In the genomic region with DNA sequence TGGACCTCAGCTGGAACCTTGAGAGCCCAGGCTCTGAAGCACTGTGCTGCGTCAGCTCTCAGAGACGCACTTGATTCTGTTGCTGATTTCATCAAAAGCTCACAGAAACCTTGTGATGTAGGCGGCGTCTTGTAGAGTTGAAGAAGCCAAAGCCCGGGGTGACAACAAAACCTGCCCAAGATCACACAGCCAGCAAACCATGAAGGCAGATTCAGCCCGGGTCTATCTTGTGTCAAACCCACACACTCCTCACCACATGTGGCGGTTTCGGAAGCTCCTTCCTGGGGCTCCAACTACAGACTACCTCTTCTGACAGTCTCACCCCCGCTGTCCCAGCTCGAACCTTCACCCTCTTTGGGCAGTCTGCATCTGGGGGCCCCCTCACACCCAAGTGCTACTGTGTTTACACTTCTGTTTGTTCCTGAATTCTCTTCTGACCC, we compare ENCODE assay signal across 9 cellular contexts. TPM values are rescaled to one million over a fixed set of nuclear protein-coding genes. Genes with fewer than 3 reads are reported as not detected.
A peak's percentile ranks its signal among the peaks of the same experiment; 100 is the strongest.
DNase-seq lines count a peak whose midpoint lies in the region; ATAC-seq, FAIRE-seq and TF ChIP-seq lines count a peak whose summit lies in the region.
"Had no signal": no experiment of that assay in that cellular context is flagged by ENCODE, and none has a peak within 500 bp of the region (broad histone marks: within the 10 kb centered on the region; RNA-seq: fewer than 3 reads in every experiment).

No MANE protein-coding gene starts in this region.

- no peak for TF ChIP-seq POLR2A in GM12892 (IDR thresholded peaks at IDR 0.05; ENCODE audit: low read depth, low read length)

- ATAC-seq in GM21367 (IDR thresholded peaks at IDR 0.05; ENCODE audit: unreplicated experiment): peak; percentile 40
- ATAC-seq in HG03575 (IDR thresholded peaks at IDR 0.05; ENCODE audit: extremely low read depth, insufficient number of reproducible peaks, low FRiP score, unreplicated experiment): peak; percentile 26

- no peak for FAIRE-seq in GM12892 (lab: Jason Lieb, UNC)

- DNase-seq in activated T-helper 1 cell treated with Interleukin-2 at 50 U/mL for 16 hours (ENCODE audit: low read depth): peak; percentile 60
- DNase-seq in stimulated activated CD4-positive, alpha-beta T cell treated with anti-CD3 and anti-CD28 coated beads, Interleukin-12 subunit alpha, Interleukin-12 subunit beta, amount 100 ng/mL, for 48 hours (ENCODE audit: low read depth in 2 of 3, low spot score in 1 of 3): peak; percentile 66 to 71 (median 70)
- DNase-seq in dermis blood vessel endothelial cell: no peak
- no peak for DNase-seq in NCI-H2171 treated with DMSO at 0.1 percent for 48 hours (lab: John Stamatoyannopoulos, UW)
- DNase-seq in 8988T: no peak
- no peak for DNase-seq in GM12892 (ENCODE audit: insufficient read length)

RNA-seq across cellular contexts. Expression of a gene that starts 50.4 kb away (rescaled TPM):
- 0.51 and 0.98 TPM in 2 replicates for total RNA-seq in dermis blood vessel endothelial cell
- polyA plus RNA-seq in GM12892 (2012; ENCODE audit: missing spikeins): 1.3 TPM
- total RNA-seq: LHCN-M2 had no signal

Comparison
In these comparisons a context has a peak if more than half of its experiments do, and no peak if none do; other contexts are left out.
1. DNase-seq: peak in activated T-helper 1 cell treated with Interleukin-2 at 50 U/mL for 16 hours (single experiment) and stimulated activated CD4-positive, alpha-beta T cell treated with anti-CD3 and anti-CD28 coated beads, Interleukin-12 subunit alpha, Interleukin-12 subunit beta, amount 100 ng/mL, for 48 hours (3 of 3); none in dermis blood vessel endothelial cell (single experiment), NCI-H2171 treated with DMSO at 0.1 percent for 48 hours (single experiment), 8988T (single experiment) and GM12892 (single experiment).